8 cellular contexts compared by ENCODE assay signal in the genomic region with DNA sequence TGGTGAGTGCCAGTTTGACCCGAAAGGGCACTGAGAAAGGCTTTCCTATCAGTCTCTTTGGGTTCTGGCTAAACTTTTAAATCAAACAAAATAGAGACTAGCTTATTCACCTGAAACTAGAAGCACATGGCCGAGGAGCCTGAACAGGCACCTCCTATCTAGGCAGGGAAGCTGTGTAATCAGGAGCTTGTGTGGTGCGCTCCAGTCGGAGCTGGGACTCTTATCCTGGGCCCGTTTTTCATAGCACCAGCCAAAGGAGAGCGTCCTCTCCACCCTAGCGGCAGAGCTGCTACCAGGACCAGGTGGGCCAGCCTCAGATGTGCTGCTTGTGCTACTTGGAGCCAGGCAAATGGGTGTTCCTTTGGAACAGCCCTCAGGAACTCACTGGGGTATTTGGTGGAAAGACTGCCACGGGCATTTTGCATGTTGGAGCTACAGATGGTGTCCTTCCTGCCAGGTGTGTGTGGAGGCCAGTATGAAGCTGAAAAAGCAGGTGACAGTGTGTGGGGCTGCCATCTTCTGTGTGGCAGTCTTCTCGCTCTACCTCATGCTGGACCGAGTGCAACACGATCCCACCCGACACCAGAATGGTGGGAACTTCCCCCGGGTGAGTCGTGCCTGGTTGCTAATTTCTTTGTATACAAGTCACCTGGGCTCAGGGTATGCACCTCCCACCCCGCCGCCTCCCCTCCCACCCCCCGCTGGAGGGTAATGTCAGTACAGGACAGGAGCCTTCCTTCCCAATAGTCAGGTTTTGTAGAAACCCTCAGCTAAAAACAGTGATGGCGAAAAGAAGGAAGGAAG. TPM values are rescaled to one million over a fixed set of nuclear protein-coding genes. Genes with fewer than 3 reads are reported as not detected.
DNase-seq lines count a peak whose midpoint lies in the region; ATAC-seq and TF ChIP-seq lines count a peak whose summit lies in the region.

No MANE protein-coding gene starts in this region.

- no peak for TF ChIP-seq CTCF in GM20000 (IDR thresholded peaks at IDR 0.05; ENCODE audit: extremely low read depth, missing control alignments)
- no peak for TF ChIP-seq CTCF in WI38 (IDR thresholded peaks at IDR 0.05; ENCODE audit: low read depth, low read length)

- DNase-seq in 8988T (peak; percentile 75), GM20000 (ENCODE audit: low spot score) (peak; percentile 45), Right ventricle myocardium superior (no peak), renal cortical epithelial cell (ENCODE audit: low read depth) (peak; percentile 18), SW 1271 (lab: John Stamatoyannopoulos, UW) (no peak)

- intact Hi-C loops in Right ventricle myocardium superior (cut with DNase I): loop anchor here (2.0 kb wide), 1 partner anchor 29 kb away; a partner anchor contains a TSS

- ATAC-seq in Right ventricle myocardium superior (ENCODE audit: poor library complexity) (peak; percentile 27), GM18498 (IDR thresholded peaks at IDR 0.05; ENCODE audit: unreplicated experiment) (no peak), HG02759 (IDR thresholded peaks at IDR 0.05; ENCODE audit: unreplicated experiment) (no peak)

- H3K4me3 ChIP-seq in WI38 (ENCODE audit: low read depth, low read length): peak overlapping the region; percentile 76

RNA-seq across cellular contexts. Expression of a gene that starts 0.8 kb away (rescaled TPM):
- 130 TPM for total RNA-seq in Right ventricle myocardium superior
- total RNA-seq in renal cortical epithelial cell: 12.0 and 31.3 TPM in 2 replicates

RNA-seq across cellular contexts. Expression of a gene that starts 19.6 kb away (rescaled TPM):
- 17.1 TPM for total RNA-seq in Right ventricle myocardium superior
- 3.3 and 7.1 TPM in 2 replicates for total RNA-seq in renal cortical epithelial cell

RNA-seq across cellular contexts. Expression of a gene that starts 28.4 kb away (rescaled TPM):
- 15.5 TPM for total RNA-seq in Right ventricle myocardium superior
- 13.0 and 17.1 TPM in 2 replicates for total RNA-seq in renal cortical epithelial cell

RNA-seq across cellular contexts. Expression of a gene that starts 31.1 kb away (rescaled TPM):
- total RNA-seq in Right ventricle myocardium superior (26.5 TPM), renal cortical epithelial cell (71.0 and 74.1 TPM in 2 replicates)

RNA-seq across cellular contexts. Expression of a gene that starts 35.5 kb away (rescaled TPM):
- 45.0 TPM for total RNA-seq in Right ventricle myocardium superior
- 59.2 and 124 TPM in 2 replicates for total RNA-seq in renal cortical epithelial cell

Comparison
In these comparisons a context has a peak if more than half of its experiments do, and no peak if none do; other contexts are left out.
1. DNase-seq: peak in 8988T (single experiment), GM20000 (single experiment) and renal cortical epithelial cell (single experiment); none in Right ventricle myocardium superior (single experiment) and SW 1271 (0 of 2).